15 cellular contexts compared by ENCODE assay signal in the genomic region with DNA sequence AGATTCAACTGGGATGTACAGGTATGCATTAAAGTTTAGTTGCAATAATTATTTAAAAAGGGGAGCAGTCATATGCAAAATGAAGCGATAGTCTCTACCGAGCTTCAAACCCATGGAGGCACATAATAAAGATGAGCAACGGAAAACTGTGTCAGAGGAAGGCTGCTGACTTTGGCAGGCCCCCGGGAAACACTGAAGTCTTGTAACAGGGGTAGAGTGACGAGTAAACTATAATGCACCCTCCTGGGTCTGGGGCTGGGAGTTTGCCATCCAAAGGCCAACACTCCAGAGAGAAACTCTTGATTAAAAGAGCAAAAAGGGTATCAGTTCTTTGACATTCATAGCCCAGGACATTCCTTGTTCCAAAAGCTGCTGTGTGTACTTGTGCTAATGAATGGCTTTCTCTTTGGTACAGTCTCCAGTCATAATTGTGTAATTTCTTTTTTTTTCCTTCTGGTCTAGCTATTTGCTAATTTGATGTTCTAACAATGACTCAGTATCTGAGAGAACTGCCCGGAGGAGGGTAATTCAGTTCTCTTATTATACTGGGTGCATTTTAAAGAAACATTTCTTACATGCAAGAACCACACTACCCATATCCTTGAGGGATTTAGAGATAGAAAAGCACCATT. TPM values are rescaled to one million over a fixed set of nuclear protein-coding genes. Genes with fewer than 3 reads are reported as not detected.
DNase-seq lines count a peak whose midpoint lies in the region; ATAC-seq and TF ChIP-seq lines count a peak whose summit lies in the region.
"Had no signal": no experiment of that assay in that cellular context is flagged by ENCODE, and none has a peak within 500 bp of the region (broad histone marks: within the 10 kb centered on the region; RNA-seq: fewer than 3 reads in every experiment).

No MANE protein-coding gene starts in this region.

- peak overlapping the region; percentile 37 to 78 for H3K27ac ChIP-seq in tibial artery
- H3K27ac ChIP-seq: right atrium auricular region had no signal

- no peaks in the 10 kb centered on the region for H3K9me3 Mint-ChIP-seq in naive thymus-derived CD8-positive, alpha-beta T cell
- H3K9me3 Mint-ChIP-seq: activated T-cell treated with anti-CD3 and anti-CD28 coated beads, Interleukin-2, amount 50 U/mL, for 72 hours had no signal

- intact Hi-C loops in tibial artery (cut with DNase I; ENCODE audit: low total_unique reads) = no loop called here

- H3K4me1 Mint-ChIP-seq in naive thymus-derived CD8-positive, alpha-beta T cell = no peaks in the 10 kb centered on the region

- H3K27ac Mint-ChIP-seq in naive thymus-derived CD8-positive, alpha-beta T cell = no peak overlapping the region
- H3K27ac Mint-ChIP-seq: activated T-cell treated with anti-CD3 and anti-CD28 coated beads, Interleukin-2, amount 50 U/mL, for 72 hours had no signal

- H3K4me1 ChIP-seq in tibial artery = peaks cover 0 to 58% (median 29%) of the 10 kb centered on the region in 4 donors
- H3K4me1 ChIP-seq: right atrium auricular region had no signal

- POLR2A ChIA-PET in naive thymus-derived CD8-positive, alpha-beta T cell (lab: Charles Lee) = no interaction called here

- H3K36me3 Mint-ChIP-seq in naive thymus-derived CD8-positive, alpha-beta T cell = no peaks in the 10 kb centered on the region

- no peak overlapping the region for H3K4me3 Mint-ChIP-seq in naive thymus-derived CD8-positive, alpha-beta T cell
- H3K4me3 Mint-ChIP-seq: activated T-cell treated with anti-CD3 and anti-CD28 coated beads, Interleukin-2, amount 50 U/mL, for 72 hours had no signal

- no peak overlapping the region for H3K4me3 ChIP-seq in tibial artery
- H3K4me3 ChIP-seq: right atrium auricular region had no signal

- TF ChIP-seq CTCF in tibial artery (IDR thresholded peaks at IDR 0.05) = no peak

- no peaks in the 10 kb centered on the region for H3K9me3 ChIP-seq in tibial artery
- H3K9me3 ChIP-seq: right atrium auricular region had no signal

- peak; percentile 1 for DNase-seq in SIG-M5 treated with dmso at 0.1 percent for 504 hours (lab: John Stamatoyannopoulos, UW; ENCODE audit: unreplicated experiment)
- no peak for DNase-seq in SIG-M5 (lab: John Stamatoyannopoulos, UW)
- DNase-seq in astrocyte of the hippocampus (ENCODE audit: low read depth, low spot score) = peak; percentile 69
- peak; percentile 48 for DNase-seq in hepatic stellate cell (ENCODE audit: low spot score)
- no peak for DNase-seq in tibial artery
- no peak for DNase-seq in cerebellar cortex (ENCODE audit: low spot score)
- no peak for DNase-seq in NCI-H1105 treated with DMSO at 0.1 percent for 48 hours (lab: John Stamatoyannopoulos, UW)
- DNase-seq in naive thymus-derived CD8-positive, alpha-beta T cell = no peak
- DNase-seq: activated CD4-positive, CD25-positive, alpha-beta regulatory T cell treated with anti-CD3 and anti-CD28 coated beads, Interleukin-2, amount 50 U/mL, for 72 hours; activated T-cell treated with anti-CD3 and anti-CD28 coated beads, Interleukin-2, amount 50 U/mL, for 72 hours; central memory CD4-positive, alpha-beta T cell; head of caudate nucleus; NCI-H1105; NCI-H748 treated with DMSO at 0.1 percent for 48 hours had no signal

- peaks cover 16 to 26% (median 22%) of the 10 kb centered on the region in 3 donors for H3K36me3 ChIP-seq in tibial artery
- H3K36me3 ChIP-seq: right atrium auricular region had no signal

- no peaks in the 10 kb centered on the region for H3K27me3 ChIP-seq in tibial artery
- H3K27me3 ChIP-seq: right atrium auricular region had no signal

- H3K27me3 Mint-ChIP-seq in naive thymus-derived CD8-positive, alpha-beta T cell = peaks cover 15 to 52% (median 28%) of the 10 kb centered on the region in 5 donors

- no peak for ATAC-seq in naive thymus-derived CD8-positive, alpha-beta T cell
- ATAC-seq: activated T-cell treated with anti-CD3 and anti-CD28 coated beads, Interleukin-2, amount 50 U/mL, for 72 hours had no signal

RNA-seq across cellular contexts. Expression of gene TNC, which starts 59.2 kb away (rescaled TPM):
- not detected for total RNA-seq in naive thymus-derived CD8-positive, alpha-beta T cell
- not detected for polyA plus RNA-seq in naive thymus-derived CD8-positive, alpha-beta T cell

Comparison
In these comparisons a context has a peak if more than half of its experiments do, and no peak if none do; other contexts are left out.
1. DNase-seq: peak in SIG-M5 treated with dmso at 0.1 percent for 504 hours (single experiment), astrocyte of the hippocampus (single experiment) and hepatic stellate cell (single experiment); none in SIG-M5 (single experiment), tibial artery (0 of 2), cerebellar cortex (single experiment), NCI-H1105 treated with DMSO at 0.1 percent for 48 hours (single experiment) and naive thymus-derived CD8-positive, alpha-beta T cell (0 of 10).